ENCODE assay signal across 1 cellular context in genomic region chr19:1313695-1314613, GRCh38.
TF ChIP-seq lines count a peak whose summit lies in the region.

No MANE protein-coding gene starts in this region.

TF ChIP-seq in HCT116, 20 proteins besides CTCF, POLR2A, EP300 and RAD21 (continued from another document):
- TF ChIP-seq REST (IDR thresholded peaks at IDR 0.05; ENCODE audit: low read depth) = no peak
- no peak for TF ChIP-seq ZBTB33 (IDR thresholded peaks at IDR 0.05; ENCODE audit: extremely low read depth, insufficient replicate concordance, low read length)
